In genomic region chr5:149445343-149445738, GRCh38 we compare ENCODE assay signal across 1 cellular context.
TF ChIP-seq lines count a peak whose summit lies in the region.

No MANE protein-coding gene starts in this region.

TF ChIP-seq in WTC11, 78 proteins besides CTCF, POLR2A, EP300 and RAD21 (continued from another document):
- no peak for TF ChIP-seq ARID4B (CRISPR knock-in tag; IDR thresholded peaks at IDR 0.05; ENCODE audit: borderline replicate concordance)
- TF ChIP-seq ZNF416 (CRISPR knock-in tag; IDR thresholded peaks at IDR 0.05), result no peak
- no peak for TF ChIP-seq HMGXB4 (CRISPR knock-in tag; IDR thresholded peaks at IDR 0.05)
- TF ChIP-seq ZBTB21 (CRISPR knock-in tag; IDR thresholded peaks at IDR 0.05; ENCODE audit: borderline replicate concordance), result no peak
- no peak for TF ChIP-seq TCF7 (CRISPR knock-in tag; IDR thresholded peaks at IDR 0.05; ENCODE audit: low read depth)
- no peak for TF ChIP-seq FOXP4 (CRISPR knock-in tag; IDR thresholded peaks at IDR 0.05)
